Comparison of ENCODE assay signal across 16 cellular contexts in the genomic region with DNA sequence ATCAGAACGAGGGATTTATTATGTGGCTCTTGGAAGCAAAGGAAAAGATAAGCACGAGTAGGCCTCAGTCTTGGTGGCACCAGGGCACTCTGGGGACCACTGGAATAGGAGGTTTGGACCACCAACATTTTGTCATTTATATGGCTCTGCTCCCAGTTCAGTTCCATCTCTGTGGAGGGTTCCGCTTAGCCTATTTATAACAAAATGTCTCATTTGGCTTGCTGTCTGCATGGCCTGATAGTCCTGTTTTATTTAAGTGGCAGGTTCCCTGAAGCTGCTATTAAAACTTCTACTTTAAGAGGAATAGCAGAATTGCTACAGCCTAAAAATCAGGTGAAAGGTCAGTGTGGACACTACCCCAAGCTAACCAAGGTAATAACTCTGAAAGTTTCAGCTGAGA. TPM values are rescaled to one million over a fixed set of nuclear protein-coding genes. Genes with fewer than 3 reads are reported as not detected.
A peak's percentile ranks its signal among the peaks of the same experiment; 100 is the strongest.
DNase-seq lines count a peak whose midpoint lies in the region; ATAC-seq, FAIRE-seq and TF ChIP-seq lines count a peak whose summit lies in the region.
"Had no signal": no experiment of that assay in that cellular context is flagged by ENCODE, and none has a peak within 500 bp of the region (broad histone marks: within the 10 kb centered on the region; RNA-seq: fewer than 3 reads in every experiment).

No MANE protein-coding gene starts in this region.

- H3K27me3 Mint-ChIP-seq in activated CD4-positive, alpha-beta T cell treated with anti-CD3 and anti-CD28 coated beads, Interleukin-2, amount 10 ng/mL, durations not matched to agents 7 days and 5 days: no peaks in the 10 kb centered on the region
- H3K27me3 Mint-ChIP-seq: CD4-positive, alpha-beta memory T cell had no signal

- H3K4me1 ChIP-seq in DOHH2 (ENCODE audit: control insufficient read depth, low read length) (peaks cover 31% of the 10 kb centered on the region), right cardiac atrium (ENCODE audit: control insufficient read depth, insufficient read depth, low read length) (no peaks in the 10 kb centered on the region), psoas muscle (peaks cover 6% of the 10 kb centered on the region)
- H3K4me1 ChIP-seq: A549, BE2C had no signal

- H3K36me3 ChIP-seq in DOHH2 (ENCODE audit: control insufficient read depth, low read length): no peaks in the 10 kb centered on the region
- no peaks in the 10 kb centered on the region for H3K36me3 ChIP-seq in psoas muscle (ENCODE audit: insufficient read depth in 1 of 2, low read depth in 1 of 2)

- H3K4me1 Mint-ChIP-seq in activated CD4-positive, alpha-beta T cell treated with anti-CD3 and anti-CD28 coated beads, Interleukin-2, amount 10 ng/mL, durations not matched to agents 7 days and 5 days: peaks cover 7% of the 10 kb centered on the region

- intact Hi-C loops in right cardiac atrium (cut with DNase I) (no loop called here), psoas muscle (cut with DNase I) (no loop called here)

- DNase-seq in GM12891 (ENCODE audit: insufficient read length, low spot score) (no peak), right cardiac atrium (no peak), psoas muscle (no peak)
- DNase-seq in activated CD4-positive, alpha-beta T cell treated with anti-CD3 and anti-CD28 coated beads, Interleukin-2, amount 10 ng/mL, durations not matched to agents 7 days and 5 days: no peak
- DNase-seq in activated effector memory CD4-positive, alpha-beta T cell treated with anti-CD3 and anti-CD28 coated beads, Interleukin-2, amount 50 U/mL, for 16 hours: no peak
- DNase-seq: BE2C; CD4-positive, alpha-beta memory T cell; DMS79; EL; HCEC 1CT; HFFc6 had no signal

- no peak overlapping the region for H3K4me3 Mint-ChIP-seq in activated CD4-positive, alpha-beta T cell treated with anti-CD3 and anti-CD28 coated beads, Interleukin-2, amount 10 ng/mL, durations not matched to agents 7 days and 5 days
- H3K4me3 Mint-ChIP-seq: CD4-positive, alpha-beta memory T cell; HFFc6 had no signal

- H3K27me3 ChIP-seq in DOHH2 (ENCODE audit: control insufficient read depth, low read length) (no peaks in the 10 kb centered on the region), right cardiac atrium (ENCODE audit: control insufficient read depth, insufficient read depth) (no peaks in the 10 kb centered on the region), psoas muscle (ENCODE audit: insufficient read depth in 3 of 3, low read length in 2 of 3) (no peaks in the 10 kb centered on the region)
- H3K27me3 ChIP-seq: BE2C had no signal

- H3K79me2 ChIP-seq in DOHH2 (ENCODE audit: control insufficient read depth, low read length): no peaks in the 10 kb centered on the region

- H4K20me1 ChIP-seq in DOHH2 (ENCODE audit: control insufficient read depth, insufficient read depth, low read depth, low read length): no peaks in the 10 kb centered on the region

- POLR2A ChIA-PET in activated CD4-positive, alpha-beta T cell treated with anti-CD3 and anti-CD28 coated beads, Interleukin-2, amount 10 ng/mL, durations not matched to agents 7 days and 5 days (lab: Charles Lee): no interaction called here

- H3K36me3 Mint-ChIP-seq in activated CD4-positive, alpha-beta T cell treated with anti-CD3 and anti-CD28 coated beads, Interleukin-2, amount 10 ng/mL, durations not matched to agents 7 days and 5 days (ENCODE audit: low read depth): peaks cover 10% of the 10 kb centered on the region

- no peak overlapping the region for H3K4me3 ChIP-seq in DOHH2 (ENCODE audit: low read length)
- H3K4me3 ChIP-seq in right cardiac atrium (ENCODE audit: low read length): no peak overlapping the region
- H3K4me3 ChIP-seq in psoas muscle: no peak overlapping the region
- H3K4me3 ChIP-seq: A549 had no signal

- TF ChIP-seq CTCF in DOHH2 (IDR thresholded peaks at IDR 0.05; ENCODE audit: low read depth, low read length, poor library complexity, severe bottlenecking) (no peak), psoas muscle (IDR thresholded peaks at IDR 0.05) (no peak)

- peak; percentile 28 for FAIRE-seq in GM12891 (lab: Jason Lieb, UNC)
- FAIRE-seq: A549, G401.6, GM12892 had no signal

- WGBS in right cardiac atrium: 58% methylated on average over 3 of the region's 3 CpGs
- WGBS in psoas muscle, 3 donors: 58 to 71% (median 61%) methylated on average over 3 of the region's 3 CpGs

- H3K9me3 Mint-ChIP-seq in activated CD4-positive, alpha-beta T cell treated with anti-CD3 and anti-CD28 coated beads, Interleukin-2, amount 10 ng/mL, durations not matched to agents 7 days and 5 days: no peaks in the 10 kb centered on the region
- H3K9me3 Mint-ChIP-seq: CD4-positive, alpha-beta memory T cell; HFFc6 had no signal

- H3K27ac ChIP-seq in DOHH2 (ENCODE audit: low read depth, low read length) (no peak overlapping the region), right cardiac atrium (ENCODE audit: low read length) (peak overlapping the region; percentile 45), psoas muscle (peak overlapping the region; percentile 3)
- H3K27ac ChIP-seq: A549, C4-2B had no signal

- H3K9me3 ChIP-seq in DOHH2 (ENCODE audit: control insufficient read depth, insufficient read depth, low read length) (no peaks in the 10 kb centered on the region), right cardiac atrium (ENCODE audit: control insufficient read depth, low read length) (no peaks in the 10 kb centered on the region), psoas muscle (no peaks in the 10 kb centered on the region)
- H3K9me3 ChIP-seq: A549, BE2C had no signal

- no peaks in the 10 kb centered on the region for H3K9me2 ChIP-seq in DOHH2 (replicated peaks; ENCODE audit: control insufficient read depth, low read length)

- CTCF ChIA-PET in activated CD4-positive, alpha-beta T cell treated with anti-CD3 and anti-CD28 coated beads, Interleukin-2, amount 10 ng/mL, durations not matched to agents 7 days and 5 days (lab: Charles Lee): interaction anchor here (0.6 kb wide), 1 partner anchor 990 kb away, joined by 3 read pairs; no protein-coding TSS in a partner anchor

- no peaks in the 10 kb centered on the region for H3F3A ChIP-seq in DOHH2 (ENCODE audit: control insufficient read depth, insufficient read depth)

- no peak for TF ChIP-seq POLR2A in GM12891 (IDR thresholded peaks at IDR 0.05; ENCODE audit: low read depth, low read length)

- peak overlapping the region; percentile 22 for H3K4me2 ChIP-seq in DOHH2 (ENCODE audit: low read length)
- H3K4me2 ChIP-seq: A549 had no signal

- ATAC-seq in right cardiac atrium: no peak
- peak in 3 of 4 donors; percentile 42 to 83 (median 65) for ATAC-seq in psoas muscle
- ATAC-seq: A549 had no signal

- no peak overlapping the region for H3K27ac Mint-ChIP-seq in activated CD4-positive, alpha-beta T cell treated with anti-CD3 and anti-CD28 coated beads, Interleukin-2, amount 10 ng/mL, durations not matched to agents 7 days and 5 days
- H3K27ac Mint-ChIP-seq: HFFc6 had no signal

TF ChIP-seq in GM12891, 5 proteins besides CTCF, POLR2A, EP300 and RAD21:
- TF ChIP-seq POU2F2 (IDR thresholded peaks at IDR 0.05; ENCODE audit: low read depth, low read length): no peak
- TF ChIP-seq SPI1 (IDR thresholded peaks at IDR 0.05; ENCODE audit: low read depth, low read length): no peak

RNA-seq across cellular contexts. Expression of a gene that starts 27.2 kb away (rescaled TPM):
- polyA plus RNA-seq in GM12891 (2012; ENCODE audit: low read depth, missing spikeins): 9.3 TPM
- total RNA-seq in right cardiac atrium (10 to 100 TPM; 12.5 to 16.6 (median 15.4) TPM), psoas muscle (10 to 100 TPM; 14.4 to 24.0 (median 17.8) TPM)
- polyA plus RNA-seq in right cardiac atrium (9.0 TPM), psoas muscle (10 to 100 TPM in 1 of 3 donors, 1 to 10 TPM in 2; 9.8 to 16.5 (median 10.0) TPM)
- total RNA-seq in activated CD4-positive, alpha-beta T cell treated with anti-CD3 and anti-CD28 coated beads, Interleukin-2, amount 10 ng/mL, durations not matched to agents 7 days and 5 days: 10 to 100 TPM; 25.9 to 26.3 TPM

RNA-seq across cellular contexts. Expression of a gene that starts 48.7 kb away (rescaled TPM):
- polyA plus RNA-seq in GM12891 (2012; ENCODE audit: low read depth, missing spikeins): 2.3 TPM
- total RNA-seq in right cardiac atrium (10 to 100 TPM; 10.1 to 11.1 (median 10.3) TPM), psoas muscle (10 to 100 TPM; 11.2 to 20.9 (median 11.9) TPM)
- polyA plus RNA-seq in right cardiac atrium (5.9 TPM), psoas muscle (10 to 100 TPM in 1 of 3 donors, 1 to 10 TPM in 2; 6.9 to 10.3 (median 8.2) TPM)
- 1 to 10 TPM; 4.2 TPM for total RNA-seq in activated CD4-positive, alpha-beta T cell treated with anti-CD3 and anti-CD28 coated beads, Interleukin-2, amount 10 ng/mL, durations not matched to agents 7 days and 5 days

Comparison
In these comparisons a context has a peak if more than half of its experiments do, and no peak if none do; other contexts are left out.
1. ATAC-seq: peak in psoas muscle (3 of 4); none in right cardiac atrium (0 of 2).